Comparison of ENCODE assay signal across 8 cellular contexts in genomic region chr3:106183762-106184391, GRCh38.
DNase-seq lines count a peak whose midpoint lies in the region; ATAC-seq lines count a peak whose summit lies in the region.

No MANE protein-coding gene starts in this region.

- in situ Hi-C loops in G401 (cut with HindIII; ENCODE audit: low sequenced_read_pairs): no loop called here

- POLR2A ChIA-PET in activated CD4-positive, alpha-beta memory T cell treated with anti-CD3 and anti-CD28 coated beads, Interleukin-2, amount 10 ng/mL, durations not matched to agents 7 days and 5 days (lab: Charles Lee): interaction anchor here (1.2 to 2.3 kb wide), 5 partner anchors 10 to 22 kb away, joined by 3 to 9 read pairs (median 4); no protein-coding TSS in a partner anchor
- POLR2A ChIA-PET in activated CD4-positive, alpha-beta memory T cell treated with anti-CD3 and anti-CD28 coated beads for 36 hours (lab: Charles Lee): interaction anchor here (0.9 kb wide), 1 partner anchor 64 kb away, joined by 3 read pairs; no protein-coding TSS in a partner anchor

- H3K4me1 Mint-ChIP-seq in activated CD4-positive, alpha-beta memory T cell treated with anti-CD3 and anti-CD28 coated beads, Interleukin-2, amount 10 ng/mL, durations not matched to agents 7 days and 5 days: peaks cover 45% of the 10 kb centered on the region
- peaks cover 40% of the 10 kb centered on the region for H3K4me1 Mint-ChIP-seq in activated CD4-positive, alpha-beta memory T cell treated with anti-CD3 and anti-CD28 coated beads for 36 hours (ENCODE audit: low read depth)

- intact Hi-C loops in activated CD4-positive, alpha-beta memory T cell treated with anti-CD3 and anti-CD28 coated beads for 36 hours (cut with micrococcal nuclease): loop anchor here (1.0 kb wide), 1 partner anchor 8 kb away; no protein-coding TSS in a partner anchor
- intact Hi-C loops in sciatic nerve (cut with DNase I): no loop called here

- H3K36me3 Mint-ChIP-seq in activated CD4-positive, alpha-beta memory T cell treated with anti-CD3 and anti-CD28 coated beads, Interleukin-2, amount 10 ng/mL, durations not matched to agents 7 days and 5 days (ENCODE audit: low read depth): peaks cover 59% of the 10 kb centered on the region
- H3K36me3 Mint-ChIP-seq in activated CD4-positive, alpha-beta memory T cell treated with anti-CD3 and anti-CD28 coated beads for 36 hours: no peaks in the 10 kb centered on the region

- no peak for DNase-seq in activated CD4-positive, alpha-beta memory T cell treated with anti-CD3 and anti-CD28 coated beads, Interleukin-2, amount 10 ng/mL, durations not matched to agents 7 days and 5 days
- DNase-seq in activated CD4-positive, alpha-beta memory T cell treated with anti-CD3 and anti-CD28 coated beads for 36 hours: no peak
- DNase-seq in astrocyte of the hippocampus (ENCODE audit: low read depth, low spot score): peak; percentile 45
- DNase-seq in sciatic nerve (ENCODE audit: low spot score): no peak
- DNase-seq in COLO829 (ENCODE audit: low spot score): no peak
- no peak for DNase-seq in Kasumi-1 (lab: John Stamatoyannopoulos, UW)
- no peak for DNase-seq in G401 (ENCODE audit: low spot score)

- H3K9me3 Mint-ChIP-seq in activated CD4-positive, alpha-beta memory T cell treated with anti-CD3 and anti-CD28 coated beads, Interleukin-2, amount 10 ng/mL, durations not matched to agents 7 days and 5 days: peaks cover 23% of the 10 kb centered on the region
- H3K9me3 Mint-ChIP-seq in activated CD4-positive, alpha-beta memory T cell treated with anti-CD3 and anti-CD28 coated beads for 36 hours: no peaks in the 10 kb centered on the region

- ATAC-seq in HG03439 (IDR thresholded peaks at IDR 0.05; ENCODE audit: unreplicated experiment) (peak; percentile 35), sciatic nerve (peak; percentile 82)

- no peak overlapping the region for H3K4me3 Mint-ChIP-seq in activated CD4-positive, alpha-beta memory T cell treated with anti-CD3 and anti-CD28 coated beads, Interleukin-2, amount 10 ng/mL, durations not matched to agents 7 days and 5 days
- no peak overlapping the region for H3K4me3 Mint-ChIP-seq in activated CD4-positive, alpha-beta memory T cell treated with anti-CD3 and anti-CD28 coated beads for 36 hours

- CTCF ChIA-PET in activated CD4-positive, alpha-beta memory T cell treated with anti-CD3 and anti-CD28 coated beads, Interleukin-2, amount 10 ng/mL, durations not matched to agents 7 days and 5 days (lab: Charles Lee): interaction anchor here (0.5 to 1.0 kb wide), 2 partner anchors 11 to 425 kb away, joined by 3 to 4 read pairs; no protein-coding TSS in a partner anchor
- CTCF ChIA-PET in activated CD4-positive, alpha-beta memory T cell treated with anti-CD3 and anti-CD28 coated beads for 36 hours (lab: Charles Lee): no interaction called here

- peak overlapping the region; percentile 69 for H3K27ac Mint-ChIP-seq in activated CD4-positive, alpha-beta memory T cell treated with anti-CD3 and anti-CD28 coated beads, Interleukin-2, amount 10 ng/mL, durations not matched to agents 7 days and 5 days
- H3K27ac Mint-ChIP-seq in activated CD4-positive, alpha-beta memory T cell treated with anti-CD3 and anti-CD28 coated beads for 36 hours: no peak overlapping the region

- no peaks in the 10 kb centered on the region for H3K27me3 Mint-ChIP-seq in activated CD4-positive, alpha-beta memory T cell treated with anti-CD3 and anti-CD28 coated beads, Interleukin-2, amount 10 ng/mL, durations not matched to agents 7 days and 5 days
- no peaks in the 10 kb centered on the region for H3K27me3 Mint-ChIP-seq in activated CD4-positive, alpha-beta memory T cell treated with anti-CD3 and anti-CD28 coated beads for 36 hours
